In the genomic region with DNA sequence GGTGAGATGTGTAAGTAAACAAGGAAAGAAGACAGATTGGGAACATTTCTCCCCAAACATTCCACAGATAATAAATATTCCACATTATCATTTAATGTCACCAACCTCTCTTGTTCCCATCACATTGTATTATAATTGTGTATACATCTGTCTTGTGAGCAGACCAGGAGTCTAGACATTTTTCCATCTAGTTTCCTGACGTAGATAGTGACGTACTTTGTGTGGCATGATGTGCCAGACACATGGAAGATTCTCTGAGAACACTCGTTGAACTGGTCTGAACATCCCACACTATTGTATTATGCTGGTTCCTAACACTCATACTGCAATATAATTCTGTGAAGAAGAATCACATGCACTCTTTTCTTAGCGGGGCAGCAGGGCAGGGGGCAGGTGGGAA, we compare ENCODE assay signal across 17 cellular contexts.
"Had no signal": no experiment of that assay in that cellular context is flagged by ENCODE, and none has a peak within 500 bp of the region (broad histone marks: within the 10 kb centered on the region; RNA-seq: fewer than 3 reads in every experiment).

No MANE protein-coding gene starts in this region.

- DNase-seq: cerebellar nuclear complex; dorsolateral prefrontal cortex; effector CD8-positive, alpha-beta T cell; foreskin keratinocyte; left colon; natural killer cell; nucleus accumbens; ovary; right cardiac atrium; small intestine; stimulated activated CD4-positive, alpha-beta T cell treated with anti-CD3 and anti-CD28 coated beads, Interleukin-2, amount 100 ng/mL, for 48 hours; stimulated activated naive CD4-positive, alpha-beta T cell treated with Interleukin-2 at 50 U/mL for 16 hours; uterus had no signal

- H3K27ac ChIP-seq: colonic mucosa, dorsolateral prefrontal cortex, foreskin keratinocyte, neural progenitor cell, ovary, uterus had no signal

- H3K27me3 ChIP-seq: colonic mucosa, dorsolateral prefrontal cortex, foreskin keratinocyte, hepatocyte, neural progenitor cell, ovary, uterus had no signal

- H3K9me3 ChIP-seq: colonic mucosa, mucosa of descending colon, ovary, uterus had no signal

- ATAC-seq: foreskin keratinocyte, left colon, mucosa of descending colon, natural killer cell, right cardiac atrium had no signal

- H2AFZ ChIP-seq: hepatocyte, neural progenitor cell had no signal

- H3K9ac ChIP-seq: neural progenitor cell had no signal

- H3K4me3 ChIP-seq: colonic mucosa, dorsolateral prefrontal cortex, hepatocyte, mucosa of descending colon, neural progenitor cell, ovary, uterus had no signal

- H3K4me2 ChIP-seq: hepatocyte, neural progenitor cell had no signal

- H3K36me3 ChIP-seq: colonic mucosa, neural progenitor cell, ovary, uterus had no signal

- H3K79me2 ChIP-seq: hepatocyte had no signal

- H3K4me1 ChIP-seq: neural progenitor cell had no signal
